32 cellular contexts compared by ENCODE assay signal in the genomic region with DNA sequence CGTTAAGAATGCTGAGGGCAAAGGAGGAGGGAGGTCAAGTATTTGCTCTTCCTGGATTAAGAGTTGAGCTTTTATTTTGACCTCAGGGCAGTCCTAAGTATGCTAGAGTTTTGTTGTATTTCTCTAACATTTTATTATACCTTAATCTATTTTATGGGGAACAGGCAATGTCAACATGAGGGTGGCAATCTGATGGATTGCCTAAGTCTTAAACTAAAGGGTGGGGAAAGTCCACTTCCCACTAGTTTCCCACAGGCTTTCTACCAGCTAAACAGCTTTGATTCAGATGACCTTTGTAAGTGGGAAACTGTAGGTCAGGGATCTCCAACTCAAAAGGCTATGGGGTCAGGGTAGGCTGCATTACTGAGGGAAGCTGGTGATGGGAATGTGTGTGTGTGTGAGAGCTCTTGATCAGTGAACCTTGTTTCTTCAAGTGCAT. TPM values are rescaled to one million over a fixed set of nuclear protein-coding genes. Genes with fewer than 3 reads are reported as not detected.
DNase-seq lines count a peak whose midpoint lies in the region; ATAC-seq, FAIRE-seq and TF ChIP-seq lines count a peak whose summit lies in the region.
"Had no signal": no experiment of that assay in that cellular context is flagged by ENCODE, and none has a peak within 500 bp of the region (broad histone marks: within the 10 kb centered on the region; RNA-seq: fewer than 3 reads in every experiment).

No MANE protein-coding gene starts in this region.

- H3K36me3 ChIP-seq in CD8-positive, alpha-beta memory T cell (ENCODE audit: insufficient read depth, low read length) = no peaks in the 10 kb centered on the region
- H3K36me3 ChIP-seq: adrenal gland, neutrophil, sigmoid colon, tibial nerve had no signal

- H3K27ac ChIP-seq in CD8-positive, alpha-beta memory T cell (ENCODE audit: low read depth, low read length) = no peak overlapping the region
- H3K27ac ChIP-seq: adrenal gland, neutrophil, sigmoid colon, tibial nerve had no signal

- CTCF ChIA-PET in CD8-positive, alpha-beta memory T cell (lab: Charles Lee) = interaction anchor here (0.9 kb wide), 1 partner anchor 15 kb away, joined by 4 read pairs; no protein-coding TSS in a partner anchor
- CTCF ChIA-PET in WTC11 (lab: Charles Lee) = interaction anchor here (0.8 to 1.7 kb wide), 2 partner anchors 66 to 170 kb away, joined by 3 to 6 read pairs; no protein-coding TSS in a partner anchor

- H3K4me3 ChIP-seq in NB4 (ENCODE audit: low read depth, low read length) = no peak overlapping the region
- no peak overlapping the region for H3K4me3 ChIP-seq in CD8-positive, alpha-beta memory T cell (ENCODE audit: low read length)
- H3K4me3 ChIP-seq: adrenal gland, GM23338, sigmoid colon, tibial nerve had no signal

- ATAC-seq in left lobe of liver (peak; percentile 64), WTC11 (no peak)
- ATAC-seq: activated CD4-positive, CD25-positive, alpha-beta regulatory T cell treated with anti-CD3 and anti-CD28 coated beads, Interleukin-2, amount 50 U/mL, for 24 hours; esophagus mucosa; GM23338; Right ventricle myocardium inferior; SK-N-SH treated with all-trans-retinoic acid at 6 μM for 48 hours had no signal

- DNase-seq in EH (ENCODE audit: low read depth) (peak; percentile 59), NB4 (ENCODE audit: low read depth) (no peak), left lobe of liver (ENCODE audit: low spot score) (peak; percentile 54), nephron progenitor cell (peak; percentile 26), SKM-1 (lab: John Stamatoyannopoulos, UW; ENCODE audit: unreplicated experiment) (no peak), GM19239 (ENCODE audit: insufficient read length, low spot score) (no peak), WTC11 (ENCODE audit: low spot score) (no peak)
- no peak for DNase-seq in CD8-positive, alpha-beta memory T cell
- DNase-seq: activated CD4-positive, alpha-beta memory T cell treated with anti-CD3 and anti-CD28 coated beads for 36 hours; activated CD8-positive, alpha-beta memory T cell treated with anti-CD3 and anti-CD28 coated beads, Interleukin-2, amount 50 U/mL, for 4 hours; activated naive CD4-positive, alpha-beta T cell treated with Interleukin-2 at 50 U/mL for 16 hours; adrenal gland; COR-L47; dermis blood vessel endothelial cell; DMS79 treated with DMSO at 0.1 percent for 48 hours; endodermal cell; NCI-H1436; sigmoid colon; stimulated activated CD4-positive, alpha-beta T cell treated with anti-CD3 and anti-CD28 coated beads, Interleukin-4, amount 100 ng/mL, for 24 hours; T-helper 2 cell had no signal

- POLR2A ChIA-PET in CD8-positive, alpha-beta memory T cell (lab: Charles Lee) = no interaction called here
- POLR2A ChIA-PET in WTC11 (lab: Charles Lee) = no interaction called here

- H3K27ac Mint-ChIP-seq in nephron progenitor cell (peak overlapping the region; percentile 65), WTC11 (no peak overlapping the region)
- H3K27ac Mint-ChIP-seq in CD8-positive, alpha-beta memory T cell = no peak overlapping the region
- H3K27ac Mint-ChIP-seq: activated CD4-positive, alpha-beta memory T cell treated with anti-CD3 and anti-CD28 coated beads for 36 hours; activated T-helper 1 cell treated with anti-CD3 and anti-CD28 coated beads, Interleukin-12 subunit alpha, Interleukin-12 subunit beta, Interleukin-2, Interleukin-4 antibody, amounts not matched to agents 30 ng/mL and 10 ng/mL and 1 ng/mL, durations not matched to agents 14 hours and 24 hours and 36 hours; brain; endodermal cell; GM23338; memory B cell; progenitor cell of endocrine pancreas had no signal

- no peak overlapping the region for H3K4me3 Mint-ChIP-seq in nephron progenitor cell
- no peak overlapping the region for H3K4me3 Mint-ChIP-seq in CD8-positive, alpha-beta memory T cell
- no peak overlapping the region for H3K4me3 Mint-ChIP-seq in WTC11
- H3K4me3 Mint-ChIP-seq: activated CD4-positive, alpha-beta memory T cell treated with anti-CD3 and anti-CD28 coated beads for 36 hours; activated T-helper 1 cell treated with anti-CD3 and anti-CD28 coated beads, Interleukin-12 subunit alpha, Interleukin-12 subunit beta, Interleukin-2, Interleukin-4 antibody, amounts not matched to agents 30 ng/mL and 10 ng/mL and 1 ng/mL, durations not matched to agents 14 hours and 24 hours and 36 hours; brain; endodermal cell; GM23338; memory B cell had no signal

- H3K4me1 Mint-ChIP-seq in nephron progenitor cell (peaks cover 37% of the 10 kb centered on the region), WTC11 (no peaks in the 10 kb centered on the region)
- no peaks in the 10 kb centered on the region for H3K4me1 Mint-ChIP-seq in CD8-positive, alpha-beta memory T cell
- H3K4me1 Mint-ChIP-seq: brain, GM23338, memory B cell had no signal

- H3K9me3 ChIP-seq in CD8-positive, alpha-beta memory T cell (ENCODE audit: low read length) = no peaks in the 10 kb centered on the region
- H3K9me3 ChIP-seq: adrenal gland, neutrophil, sigmoid colon, tibial nerve had no signal

- no peak for TF ChIP-seq POLR2A in NB4 (IDR thresholded peaks at IDR 0.05; ENCODE audit: extremely low read depth, insufficient read length)

- no peaks in the 10 kb centered on the region for H3K4me1 ChIP-seq in CD8-positive, alpha-beta memory T cell (ENCODE audit: insufficient read depth, low read length)
- H3K4me1 ChIP-seq: adrenal gland, sigmoid colon, tibial nerve had no signal

- peaks cover 16% of the 10 kb centered on the region for H3K27me3 Mint-ChIP-seq in nephron progenitor cell (ENCODE audit: low read depth, poor library complexity)
- H3K27me3 Mint-ChIP-seq in CD8-positive, alpha-beta memory T cell = peaks cover 13 to 24% of the 10 kb centered on the region in 2 donors
- peaks cover 3% of the 10 kb centered on the region; the same call in 1 of the 2 replicates for H3K27me3 Mint-ChIP-seq in WTC11 (ENCODE audit: low read depth)
- H3K27me3 Mint-ChIP-seq: progenitor cell of endocrine pancreas had no signal

- H3K9me3 Mint-ChIP-seq in nephron progenitor cell (peaks cover 7% of the 10 kb centered on the region), WTC11 (no peaks in the 10 kb centered on the region)
- H3K9me3 Mint-ChIP-seq in CD8-positive, alpha-beta memory T cell = no peaks in the 10 kb centered on the region
- H3K9me3 Mint-ChIP-seq: activated CD4-positive, alpha-beta memory T cell treated with anti-CD3 and anti-CD28 coated beads for 36 hours; activated T-helper 1 cell treated with anti-CD3 and anti-CD28 coated beads, Interleukin-12 subunit alpha, Interleukin-12 subunit beta, Interleukin-2, Interleukin-4 antibody, amounts not matched to agents 30 ng/mL and 10 ng/mL and 1 ng/mL, durations not matched to agents 14 hours and 24 hours and 36 hours; endodermal cell; GM23338; memory B cell had no signal

- no peaks in the 10 kb centered on the region for H3K36me3 Mint-ChIP-seq in nephron progenitor cell (ENCODE audit: low read depth)
- peaks cover 0 to 2% (median 0%) of the 10 kb centered on the region in 3 donors for H3K36me3 Mint-ChIP-seq in CD8-positive, alpha-beta memory T cell
- no peaks in the 10 kb centered on the region for H3K36me3 Mint-ChIP-seq in WTC11
- H3K36me3 Mint-ChIP-seq: activated CD4-positive, alpha-beta memory T cell treated with anti-CD3 and anti-CD28 coated beads for 36 hours; brain; memory B cell had no signal

- peak; percentile 0 for TF ChIP-seq CTCF in NB4 (IDR thresholded peaks at IDR 0.05; ENCODE audit: low read depth, low read length)
- no peak for TF ChIP-seq CTCF in nephron progenitor cell (IDR thresholded peaks at IDR 0.05)
- TF ChIP-seq CTCF in WTC11 (IDR thresholded peaks at IDR 0.05) = no peak

- no peak for FAIRE-seq in GM19239 (lab: Jason Lieb, UNC)
- FAIRE-seq: frontal cortex had no signal

- no peaks in the 10 kb centered on the region for H3K27me3 ChIP-seq in CD8-positive, alpha-beta memory T cell (ENCODE audit: insufficient read depth, low read length, poor library complexity, severe bottlenecking)
- H3K27me3 ChIP-seq: adrenal gland, sigmoid colon, tibial nerve had no signal

TF ChIP-seq in WTC11, 78 proteins besides CTCF, POLR2A, EP300 and RAD21 (continues in another document):
- no peak for TF ChIP-seq FOXJ3 (CRISPR knock-in tag; IDR thresholded peaks at IDR 0.05; ENCODE audit: borderline replicate concordance)
- no peak for TF ChIP-seq NFE2L1 (CRISPR knock-in tag; IDR thresholded peaks at IDR 0.05)
- no peak for TF ChIP-seq OVOL2 (CRISPR knock-in tag; IDR thresholded peaks at IDR 0.05; ENCODE audit: borderline replicate concordance)
- no peak for TF ChIP-seq ETV6 (CRISPR knock-in tag; IDR thresholded peaks at IDR 0.05)
- TF ChIP-seq NFATC4 (CRISPR knock-in tag; IDR thresholded peaks at IDR 0.05) = no peak
- TF ChIP-seq FOXP1 (CRISPR knock-in tag; IDR thresholded peaks at IDR 0.05; ENCODE audit: borderline replicate concordance) = no peak

RNA-seq across cellular contexts. Expression of a gene that starts 24.9 kb away (rescaled TPM):
- total RNA-seq in left lobe of liver = 82.7 TPM
- total RNA-seq in CD8-positive, alpha-beta memory T cell = not detected
- polyA plus RNA-seq in CD8-positive, alpha-beta memory T cell = 0.03 TPM
- 0.16 to 0.55 TPM (median 0.23 TPM) in 3 replicates for total RNA-seq in WTC11 (2021)
- total RNA-seq: activated CD4-positive, alpha-beta memory T cell treated with anti-CD3 and anti-CD28 coated beads for 36 hours; activated T-helper 1 cell treated with anti-CD3 and anti-CD28 coated beads, Interleukin-12 subunit alpha, Interleukin-12 subunit beta, Interleukin-2, Interleukin-4 antibody, amounts not matched to agents 30 ng/mL and 10 ng/mL and 1 ng/mL, durations not matched to agents 14 hours and 24 hours and 36 hours; adrenal gland; endodermal cell; GM23338; Right ventricle myocardium inferior; sigmoid colon; tibial nerve had no signal

RNA-seq across cellular contexts. Expression of a gene that starts 48.7 kb away (rescaled TPM):
- 4.1 TPM for total RNA-seq in left lobe of liver
- 10 to 100 TPM; 11.9 to 12.4 TPM for total RNA-seq in CD8-positive, alpha-beta memory T cell
- polyA plus RNA-seq in CD8-positive, alpha-beta memory T cell = 1.9 TPM
- total RNA-seq in WTC11 (2021) = 0.05 to 0.07 TPM (median 0.05 TPM) in 3 replicates
- polyA plus RNA-seq: GM23338 had no signal

Comparison
In these comparisons a context has a peak if more than half of its experiments do, and no peak if none do; other contexts are left out.
1. DNase-seq: peak in EH (single experiment), left lobe of liver (single experiment) and nephron progenitor cell (single experiment); none in NB4 (single experiment), SKM-1 (single experiment), GM19239 (single experiment), CD8-positive, alpha-beta memory T cell (0 of 5) and WTC11 (single experiment).
2. RNA of a gene that starts 24.9 kb away (total RNA-seq): 82.7 TPM in left lobe of liver (single experiment); 0.16 to 0.55 TPM in WTC11 and not detected in CD8-positive, alpha-beta memory T cell; every median in the first group is over 10 times any median in the second.